ENCODE assay signal across 2 cellular contexts in the genomic region with DNA sequence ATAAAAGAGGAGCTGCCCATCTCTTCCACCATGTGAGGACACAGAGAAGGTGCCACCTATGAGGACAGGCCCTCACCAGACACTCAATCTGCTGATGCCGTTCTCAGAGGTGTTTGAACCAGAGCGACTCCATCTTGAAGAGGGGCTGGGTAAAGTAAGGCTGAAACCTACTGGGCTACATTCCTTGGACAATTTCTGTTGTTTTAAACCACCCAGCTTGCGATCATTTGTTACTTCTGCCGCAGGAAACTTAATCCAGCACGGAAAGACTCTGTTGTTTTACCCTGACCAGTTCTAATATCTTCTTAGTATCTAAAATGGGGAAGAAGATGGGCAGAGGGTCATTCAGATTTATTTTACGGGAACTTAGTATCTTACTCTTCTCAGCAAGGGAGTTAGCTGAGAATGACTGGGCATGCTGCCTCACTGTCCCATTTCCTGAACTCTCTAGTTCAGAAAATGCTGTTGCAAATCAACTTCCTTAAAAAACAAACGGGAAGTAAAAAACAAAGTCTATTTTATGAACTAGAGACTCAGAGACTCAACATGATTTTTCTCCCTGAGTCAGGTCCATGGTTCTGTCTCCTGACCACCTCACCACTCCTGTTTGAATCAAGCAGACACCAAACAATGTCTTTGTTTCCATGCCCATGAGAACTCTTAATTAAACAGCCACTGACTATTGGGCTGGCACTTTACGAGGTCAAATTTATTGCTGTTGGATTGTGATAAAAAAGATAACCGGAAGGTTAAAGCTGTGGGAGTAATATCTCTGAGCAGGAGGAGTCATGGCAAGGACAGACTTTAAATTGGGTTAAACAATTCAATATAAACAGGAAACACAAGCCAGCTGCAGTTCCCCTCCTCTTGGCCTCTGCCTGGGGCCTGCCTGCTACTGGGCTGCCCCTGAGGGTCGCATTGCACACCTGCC.
A peak's percentile ranks its signal among the peaks of the same experiment; 100 is the strongest.
TF ChIP-seq lines count a peak whose summit lies in the region.

No MANE protein-coding gene starts in this region.

TF ChIP-seq in HEK293, 187 proteins besides CTCF, POLR2A, EP300 and RAD21 (continued from another document):
- TF ChIP-seq SCRT2 (tag by site-specific recombination; IDR thresholded peaks at IDR 0.05) (no peak), KLF1 (tag by site-specific recombination; IDR thresholded peaks at IDR 0.05) (no peak)
TF ChIP-seq in HEK293: peak in this region for 3.

TF ChIP-seq in PFSK-1, 5 proteins besides CTCF, POLR2A, EP300 and RAD21:
- TF ChIP-seq, protein P1, sequence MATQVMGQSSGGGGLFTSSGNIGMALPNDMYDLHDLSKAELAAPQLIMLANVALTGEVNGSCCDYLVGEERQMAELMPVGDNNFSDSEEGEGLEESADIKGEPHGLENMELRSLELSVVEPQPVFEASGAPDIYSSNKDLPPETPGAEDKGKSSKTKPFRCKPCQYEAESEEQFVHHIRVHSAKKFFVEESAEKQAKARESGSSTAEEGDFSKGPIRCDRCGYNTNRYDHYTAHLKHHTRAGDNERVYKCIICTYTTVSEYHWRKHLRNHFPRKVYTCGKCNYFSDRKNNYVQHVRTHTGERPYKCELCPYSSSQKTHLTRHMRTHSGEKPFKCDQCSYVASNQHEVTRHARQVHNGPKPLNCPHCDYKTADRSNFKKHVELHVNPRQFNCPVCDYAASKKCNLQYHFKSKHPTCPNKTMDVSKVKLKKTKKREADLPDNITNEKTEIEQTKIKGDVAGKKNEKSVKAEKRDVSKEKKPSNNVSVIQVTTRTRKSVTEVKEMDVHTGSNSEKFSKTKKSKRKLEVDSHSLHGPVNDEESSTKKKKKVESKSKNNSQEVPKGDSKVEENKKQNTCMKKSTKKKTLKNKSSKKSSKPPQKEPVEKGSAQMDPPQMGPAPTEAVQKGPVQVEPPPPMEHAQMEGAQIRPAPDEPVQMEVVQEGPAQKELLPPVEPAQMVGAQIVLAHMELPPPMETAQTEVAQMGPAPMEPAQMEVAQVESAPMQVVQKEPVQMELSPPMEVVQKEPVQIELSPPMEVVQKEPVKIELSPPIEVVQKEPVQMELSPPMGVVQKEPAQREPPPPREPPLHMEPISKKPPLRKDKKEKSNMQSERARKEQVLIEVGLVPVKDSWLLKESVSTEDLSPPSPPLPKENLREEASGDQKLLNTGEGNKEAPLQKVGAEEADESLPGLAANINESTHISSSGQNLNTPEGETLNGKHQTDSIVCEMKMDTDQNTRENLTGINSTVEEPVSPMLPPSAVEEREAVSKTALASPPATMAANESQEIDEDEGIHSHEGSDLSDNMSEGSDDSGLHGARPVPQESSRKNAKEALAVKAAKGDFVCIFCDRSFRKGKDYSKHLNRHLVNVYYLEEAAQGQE (IDR thresholded peaks at IDR 0.05; ENCODE audit: insufficient read depth in 1 of 2, low read depth in 2 of 2, low read length in 2 of 2), result 0 out of 4 replicates have a peak, but pooled peaks of 1 of the 2 experiments have one; percentile 20
- TF ChIP-seq SIN3A (IDR thresholded peaks at IDR 0.05; ENCODE audit: borderline replicate concordance, insufficient read depth, low read length) (peak; percentile 40; the same call in 1 of the 2 replicates), POLR2AphosphoS5 (IDR thresholded peaks at IDR 0.05; ENCODE audit: low read depth, low read length) (0 out of 2 replicates have a peak, but pooled peaks have one; percentile 32), TAF1 (IDR thresholded peaks at IDR 0.05; ENCODE audit: borderline replicate concordance, insufficient read depth, low read length) (no peak), FOXP2 (optimal IDR thresholded peaks at IDR 0.05; ENCODE audit: borderline replicate concordance, extremely low read depth, extremely low read length, insufficient read depth) (peak; percentile 81)
